2 cellular contexts compared by ENCODE assay signal in genomic region chr17:77592503-77592902, GRCh38.
TF ChIP-seq lines count a peak whose summit lies in the region.

No MANE protein-coding gene starts in this region.

TF ChIP-seq in HEK293, 187 proteins besides CTCF, POLR2A, EP300 and RAD21 (continued from another document and continues in another):
- TF ChIP-seq, protein P1, sequence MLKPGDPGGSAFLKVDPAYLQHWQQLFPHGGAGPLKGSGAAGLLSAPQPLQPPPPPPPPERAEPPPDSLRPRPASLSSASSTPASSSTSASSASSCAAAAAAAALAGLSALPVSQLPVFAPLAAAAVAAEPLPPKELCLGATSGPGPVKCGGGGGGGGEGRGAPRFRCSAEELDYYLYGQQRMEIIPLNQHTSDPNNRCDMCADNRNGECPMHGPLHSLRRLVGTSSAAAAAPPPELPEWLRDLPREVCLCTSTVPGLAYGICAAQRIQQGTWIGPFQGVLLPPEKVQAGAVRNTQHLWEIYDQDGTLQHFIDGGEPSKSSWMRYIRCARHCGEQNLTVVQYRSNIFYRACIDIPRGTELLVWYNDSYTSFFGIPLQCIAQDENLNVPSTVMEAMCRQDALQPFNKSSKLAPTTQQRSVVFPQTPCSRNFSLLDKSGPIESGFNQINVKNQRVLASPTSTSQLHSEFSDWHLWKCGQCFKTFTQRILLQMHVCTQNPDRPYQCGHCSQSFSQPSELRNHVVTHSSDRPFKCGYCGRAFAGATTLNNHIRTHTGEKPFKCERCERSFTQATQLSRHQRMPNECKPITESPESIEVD (tag by site-specific recombination; IDR thresholded peaks at IDR 0.05) = peak; percentile 87
- TF ChIP-seq OVOL3 (tag by site-specific recombination; IDR thresholded peaks at IDR 0.05) = 0 out of 2 replicates have a peak, but pooled peaks have one; percentile 58
- TF ChIP-seq ZNF18 (tag by site-specific recombination; IDR thresholded peaks at IDR 0.05) = peak; percentile 14; the same call in 1 of the 2 replicates
- no peak for TF ChIP-seq ZNF629 (tag by site-specific recombination; IDR thresholded peaks at IDR 0.05)
- TF ChIP-seq ZNF274 (IDR thresholded peaks at IDR 0.05; ENCODE audit: low read length) = no peak
- no peak for TF ChIP-seq ZNF274 (tag by site-specific recombination; IDR thresholded peaks at IDR 0.05; ENCODE audit: borderline replicate concordance)
- peak; percentile 66; the same call in 1 of the 2 replicates for TF ChIP-seq ZNF561 (tag by site-specific recombination; IDR thresholded peaks at IDR 0.05; ENCODE audit: borderline replicate concordance)
- no peak for TF ChIP-seq ZNF837 (tag by site-specific recombination; IDR thresholded peaks at IDR 0.05)
- 0 out of 2 replicates have a peak, but pooled peaks have one; percentile 17 for TF ChIP-seq ZIC2 (tag by site-specific recombination; IDR thresholded peaks at IDR 0.05)
- TF ChIP-seq, protein P2, sequence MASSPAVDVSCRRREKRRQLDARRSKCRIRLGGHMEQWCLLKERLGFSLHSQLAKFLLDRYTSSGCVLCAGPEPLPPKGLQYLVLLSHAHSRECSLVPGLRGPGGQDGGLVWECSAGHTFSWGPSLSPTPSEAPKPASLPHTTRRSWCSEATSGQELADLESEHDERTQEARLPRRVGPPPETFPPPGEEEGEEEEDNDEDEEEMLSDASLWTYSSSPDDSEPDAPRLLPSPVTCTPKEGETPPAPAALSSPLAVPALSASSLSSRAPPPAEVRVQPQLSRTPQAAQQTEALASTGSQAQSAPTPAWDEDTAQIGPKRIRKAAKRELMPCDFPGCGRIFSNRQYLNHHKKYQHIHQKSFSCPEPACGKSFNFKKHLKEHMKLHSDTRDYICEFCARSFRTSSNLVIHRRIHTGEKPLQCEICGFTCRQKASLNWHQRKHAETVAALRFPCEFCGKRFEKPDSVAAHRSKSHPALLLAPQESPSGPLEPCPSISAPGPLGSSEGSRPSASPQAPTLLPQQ (tag by site-specific recombination; IDR thresholded peaks at IDR 0.05) = no peak
- peak; percentile 40; the same call in 1 of the 2 replicates for TF ChIP-seq TSHZ1 (tag by site-specific recombination; IDR thresholded peaks at IDR 0.05; ENCODE audit: borderline replicate concordance)
- peak; percentile 86 for TF ChIP-seq WT1 (tag by site-specific recombination; IDR thresholded peaks at IDR 0.05)
- peak; percentile 35; the same call in 1 of the 2 replicates for TF ChIP-seq IKZF3 (tag by site-specific recombination; IDR thresholded peaks at IDR 0.05)
- TF ChIP-seq ZNF843 (tag by site-specific recombination; IDR thresholded peaks at IDR 0.05) = peak; percentile 93
- 0 out of 2 replicates have a peak, but pooled peaks have one; percentile 16 for TF ChIP-seq ZNF10 (tag by site-specific recombination; IDR thresholded peaks at IDR 0.05)
- TF ChIP-seq OSR2 (tag by site-specific recombination; IDR thresholded peaks at IDR 0.05) = peak; percentile 90
- TF ChIP-seq ZNF248 (tag by site-specific recombination; IDR thresholded peaks at IDR 0.05) = no peak
- TF ChIP-seq, protein P3, sequence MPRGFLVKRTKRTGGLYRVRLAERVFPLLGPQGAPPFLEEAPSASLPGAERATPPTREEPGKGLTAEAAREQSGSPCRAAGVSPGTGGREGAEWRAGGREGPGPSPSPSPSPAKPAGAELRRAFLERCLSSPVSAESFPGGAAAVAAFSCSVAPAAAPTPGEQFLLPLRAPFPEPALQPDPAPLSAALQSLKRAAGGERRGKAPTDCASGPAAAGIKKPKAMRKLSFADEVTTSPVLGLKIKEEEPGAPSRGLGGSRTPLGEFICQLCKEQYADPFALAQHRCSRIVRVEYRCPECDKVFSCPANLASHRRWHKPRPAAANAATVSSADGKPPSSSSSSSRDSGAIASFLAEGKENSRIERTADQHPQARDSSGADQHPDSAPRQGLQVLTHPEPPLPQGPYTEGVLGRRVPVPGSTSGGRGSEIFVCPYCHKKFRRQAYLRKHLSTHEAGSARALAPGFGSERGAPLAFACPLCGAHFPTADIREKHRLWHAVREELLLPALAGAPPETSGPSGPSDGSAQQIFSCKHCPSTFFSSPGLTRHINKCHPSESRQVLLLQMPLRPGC (tag by site-specific recombination; IDR thresholded peaks at IDR 0.05) = peak; percentile 71; the same call in 1 of the 2 replicates

TF ChIP-seq in SK-N-SH, 30 proteins besides CTCF, POLR2A, EP300 and RAD21 (continued from another document):
- TF ChIP-seq TEAD4 (IDR thresholded peaks at IDR 0.05; ENCODE audit: borderline replicate concordance, insufficient read depth) (0 out of 2 replicates have a peak, but pooled peaks have one; percentile 11), ELF1 (IDR thresholded peaks at IDR 0.05) (no peak), RXRA (IDR thresholded peaks at IDR 0.05; ENCODE audit: borderline replicate concordance, low read depth) (no peak), YY1 (IDR thresholded peaks at IDR 0.05; ENCODE audit: low read depth) (no peak), SIN3A (IDR thresholded peaks at IDR 0.05; ENCODE audit: borderline replicate concordance, low read depth, low read length) (no peak), FOSL2 (IDR thresholded peaks at IDR 0.05; ENCODE audit: borderline replicate concordance, low read depth) (no peak)
- TF ChIP-seq, protein P4, sequence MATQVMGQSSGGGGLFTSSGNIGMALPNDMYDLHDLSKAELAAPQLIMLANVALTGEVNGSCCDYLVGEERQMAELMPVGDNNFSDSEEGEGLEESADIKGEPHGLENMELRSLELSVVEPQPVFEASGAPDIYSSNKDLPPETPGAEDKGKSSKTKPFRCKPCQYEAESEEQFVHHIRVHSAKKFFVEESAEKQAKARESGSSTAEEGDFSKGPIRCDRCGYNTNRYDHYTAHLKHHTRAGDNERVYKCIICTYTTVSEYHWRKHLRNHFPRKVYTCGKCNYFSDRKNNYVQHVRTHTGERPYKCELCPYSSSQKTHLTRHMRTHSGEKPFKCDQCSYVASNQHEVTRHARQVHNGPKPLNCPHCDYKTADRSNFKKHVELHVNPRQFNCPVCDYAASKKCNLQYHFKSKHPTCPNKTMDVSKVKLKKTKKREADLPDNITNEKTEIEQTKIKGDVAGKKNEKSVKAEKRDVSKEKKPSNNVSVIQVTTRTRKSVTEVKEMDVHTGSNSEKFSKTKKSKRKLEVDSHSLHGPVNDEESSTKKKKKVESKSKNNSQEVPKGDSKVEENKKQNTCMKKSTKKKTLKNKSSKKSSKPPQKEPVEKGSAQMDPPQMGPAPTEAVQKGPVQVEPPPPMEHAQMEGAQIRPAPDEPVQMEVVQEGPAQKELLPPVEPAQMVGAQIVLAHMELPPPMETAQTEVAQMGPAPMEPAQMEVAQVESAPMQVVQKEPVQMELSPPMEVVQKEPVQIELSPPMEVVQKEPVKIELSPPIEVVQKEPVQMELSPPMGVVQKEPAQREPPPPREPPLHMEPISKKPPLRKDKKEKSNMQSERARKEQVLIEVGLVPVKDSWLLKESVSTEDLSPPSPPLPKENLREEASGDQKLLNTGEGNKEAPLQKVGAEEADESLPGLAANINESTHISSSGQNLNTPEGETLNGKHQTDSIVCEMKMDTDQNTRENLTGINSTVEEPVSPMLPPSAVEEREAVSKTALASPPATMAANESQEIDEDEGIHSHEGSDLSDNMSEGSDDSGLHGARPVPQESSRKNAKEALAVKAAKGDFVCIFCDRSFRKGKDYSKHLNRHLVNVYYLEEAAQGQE (IDR thresholded peaks at IDR 0.05; ENCODE audit: low read depth, low read length) = no peak
